In genomic region chr6:53744321-53744720, GRCh38 we compare ENCODE assay signal across 21 cellular contexts. TPM values are rescaled to one million over a fixed set of nuclear protein-coding genes. Genes with fewer than 3 reads are reported as not detected.
DNase-seq lines count a peak whose midpoint lies in the region; TF ChIP-seq lines count a peak whose summit lies in the region.
"Had no signal": no experiment of that assay in that cellular context is flagged by ENCODE, and none has a peak within 500 bp of the region (broad histone marks: within the 10 kb centered on the region; RNA-seq: fewer than 3 reads in every experiment).

No MANE protein-coding gene starts in this region.

- H3K27me3 Mint-ChIP-seq in progenitor cell of endocrine pancreas: no peaks in the 10 kb centered on the region
- H3K27me3 Mint-ChIP-seq: stimulated activated naive B cell treated with anti-CD40 and anti-IgM and Interleukin-4, amounts not matched to agents 10 μg/mL and 1 μg/mL and 100 μg/mL, for 72 hours had no signal

- peaks cover 7% of the 10 kb centered on the region for H3K36me3 Mint-ChIP-seq in progenitor cell of endocrine pancreas (ENCODE audit: insufficient read depth)
- H3K36me3 Mint-ChIP-seq: activated naive CD8-positive, alpha-beta T cell treated with anti-CD3 and anti-CD28 coated beads, Interleukin-2, amount 10 ng/mL, durations not matched to agents 7 days and 5 days; natural killer cell treated with Interleukin-12 subunit alpha and Interleukin-12 subunit beta and Interleukin-15 and Interleukin-18, amount 100 ng/mL, for 72 hours; WTC11 had no signal

- H3K27ac ChIP-seq in VCaP: peak overlapping the region; percentile 11; the same call in 1 of the 2 replicates
- H3K27ac ChIP-seq: testis, vagina had no signal

- H3K4me1 Mint-ChIP-seq in progenitor cell of endocrine pancreas (ENCODE audit: low read depth): peaks cover 14% of the 10 kb centered on the region
- H3K4me1 Mint-ChIP-seq: stimulated activated naive B cell treated with anti-CD40 and anti-IgM and Interleukin-4, amounts not matched to agents 10 μg/mL and 1 μg/mL and 100 μg/mL, for 72 hours had no signal

- no peak overlapping the region for H3K4me3 Mint-ChIP-seq in progenitor cell of endocrine pancreas (ENCODE audit: low read depth)
- H3K4me3 Mint-ChIP-seq: activated naive CD8-positive, alpha-beta T cell treated with anti-CD3 and anti-CD28 coated beads, Interleukin-2, amount 10 ng/mL, durations not matched to agents 7 days and 5 days; natural killer cell treated with Interleukin-12 subunit alpha and Interleukin-12 subunit beta and Interleukin-15 and Interleukin-18, amount 100 ng/mL, for 72 hours; stimulated activated naive B cell treated with anti-CD40 and anti-IgM and Interleukin-4, amounts not matched to agents 10 μg/mL and 1 μg/mL and 100 μg/mL, for 72 hours; WTC11 had no signal

- TF ChIP-seq CTCF in VCaP (conservative IDR thresholded peaks at IDR 0.05): no peak
- TF ChIP-seq CTCF in progenitor cell of endocrine pancreas (IDR thresholded peaks at IDR 0.05; ENCODE audit: unreplicated experiment): no peak

- H3K27ac Mint-ChIP-seq in progenitor cell of endocrine pancreas: peak overlapping the region; percentile 20
- H3K27ac Mint-ChIP-seq: activated naive CD8-positive, alpha-beta T cell treated with anti-CD3 and anti-CD28 coated beads, Interleukin-2, amount 10 ng/mL, durations not matched to agents 7 days and 5 days; natural killer cell treated with Interleukin-12 subunit alpha and Interleukin-12 subunit beta and Interleukin-15 and Interleukin-18, amount 100 ng/mL, for 72 hours; stimulated activated naive B cell treated with anti-CD40 and anti-IgM and Interleukin-4, amounts not matched to agents 10 μg/mL and 1 μg/mL and 100 μg/mL, for 72 hours; WTC11 had no signal

- H3K9me3 Mint-ChIP-seq in progenitor cell of endocrine pancreas (ENCODE audit: low read depth): peaks cover 4% of the 10 kb centered on the region
- H3K9me3 Mint-ChIP-seq: activated naive CD8-positive, alpha-beta T cell treated with anti-CD3 and anti-CD28 coated beads, Interleukin-2, amount 10 ng/mL, durations not matched to agents 7 days and 5 days; natural killer cell treated with Interleukin-12 subunit alpha and Interleukin-12 subunit beta and Interleukin-15 and Interleukin-18, amount 100 ng/mL, for 72 hours; WTC11 had no signal

- DNase-seq in DMS53 treated with DMSO at 0.1 percent for 48 hours (lab: John Stamatoyannopoulos, UW; ENCODE audit: unreplicated experiment): peak; percentile 92
- peak; percentile 8 for DNase-seq in NCI-H2029 (lab: John Stamatoyannopoulos, UW)
- DNase-seq in progenitor cell of endocrine pancreas (ENCODE audit: low spot score, unreplicated experiment): no peak
- DNase-seq in cortex of kidney (lab: John Stamatoyannopoulos, UW): no peak
- DNase-seq in stimulated activated CD4-positive, alpha-beta T cell treated with anti-CD3 and anti-CD28 coated beads, Interleukin-4, amount 100 ng/mL, for 4 hours: no peak
- no peak for DNase-seq in midbrain (lab: John Stamatoyannopoulos, UW)
- DNase-seq: activated effector memory CD4-positive, alpha-beta T cell treated with anti-CD3 and anti-CD28 coated beads, Interleukin-2, amount 50 U/mL, for 16 hours; activated naive CD8-positive, alpha-beta T cell treated with anti-CD3 and anti-CD28 coated beads, Interleukin-2, amount 10 ng/mL, durations not matched to agents 7 days and 5 days; hypothalamus; MM.1S; NCI-H1436; NCI-H2227 treated with DMSO at 0.1 percent for 48 hours; right cardiac atrium; stimulated activated CD4-positive, alpha-beta T cell treated with anti-CD3 and anti-CD28 coated beads, Interleukin-4, amount 100 ng/mL, for 1 hour; stimulated activated naive B cell treated with anti-CD40 and anti-IgM and Interleukin-4, amounts not matched to agents 10 μg/mL and 1 μg/mL and 100 μg/mL, for 72 hours; T-helper 9 cell; testis had no signal

RNA-seq across cellular contexts. Expression of gene LRRC1, which starts 50.5 kb away (rescaled TPM):
- 36.2 and 39.2 TPM in 2 replicates for total RNA-seq in progenitor cell of endocrine pancreas

Comparison
In these comparisons a context has a peak if more than half of its experiments do, and no peak if none do; other contexts are left out.
1. DNase-seq: peak in DMS53 treated with DMSO at 0.1 percent for 48 hours (single experiment) and NCI-H2029 (single experiment); none in progenitor cell of endocrine pancreas (single experiment), cortex of kidney (single experiment), stimulated activated CD4-positive, alpha-beta T cell treated with anti-CD3 and anti-CD28 coated beads, Interleukin-4, amount 100 ng/mL, for 4 hours (0 of 2) and midbrain (single experiment).